ENCODE assay signal across 19 cellular contexts in the genomic region with DNA sequence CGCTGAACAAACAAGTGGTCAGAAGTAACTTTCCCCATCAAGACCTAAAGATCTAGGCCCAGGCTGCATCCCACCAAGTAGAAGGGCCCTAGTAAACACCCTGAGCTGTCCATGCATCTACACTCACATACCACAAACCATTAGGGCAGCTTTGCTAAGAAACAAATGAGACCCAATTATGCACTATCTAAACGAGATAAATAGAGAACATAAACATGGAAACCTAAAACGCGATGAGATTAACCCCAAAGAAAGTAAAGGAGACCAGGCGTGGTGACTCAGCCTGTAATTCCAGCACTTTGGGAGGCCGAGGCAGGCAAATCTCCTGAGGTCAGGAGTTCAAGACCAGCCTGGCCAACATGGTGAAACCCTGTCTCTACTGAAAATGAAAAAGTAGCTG. TPM values are rescaled to one million over a fixed set of nuclear protein-coding genes. Genes with fewer than 3 reads are reported as not detected.
DNase-seq lines count a peak whose midpoint lies in the region; ATAC-seq and TF ChIP-seq lines count a peak whose summit lies in the region.
"Had no signal": no experiment of that assay in that cellular context is flagged by ENCODE, and none has a peak within 500 bp of the region (broad histone marks: within the 10 kb centered on the region; RNA-seq: fewer than 3 reads in every experiment).

No MANE protein-coding gene starts in this region.

- in situ Hi-C loops in gastrocnemius medialis (cut with MboI; ENCODE audit: low sequenced_read_pairs in 4 of 4) = no loop called here

- H3K36me3 Mint-ChIP-seq in central memory CD8-positive, alpha-beta T cell (ENCODE audit: insufficient read depth) = peaks cover 52% of the 10 kb centered on the region
- peaks cover 58% of the 10 kb centered on the region for H3K36me3 Mint-ChIP-seq in activated CD8-positive, alpha-beta T cell treated with anti-CD3 and anti-CD28 coated beads, Interleukin-2, amount 10 ng/mL, durations not matched to agents 7 days and 5 days (ENCODE audit: low read depth)
- peaks cover 62% of the 10 kb centered on the region for H3K36me3 Mint-ChIP-seq in activated CD4-positive, alpha-beta T cell treated with anti-CD3 and anti-CD28 coated beads, Interleukin-2, amount 10 ng/mL, durations not matched to agents 7 days and 5 days (ENCODE audit: low read depth)

- H3K4me1 ChIP-seq in gastrocnemius medialis = peaks cover 61 to 77% of the 10 kb centered on the region in 2 donors
- H3K4me1 ChIP-seq: SJCRH30 had no signal

- DNase-seq in H4 (ENCODE audit: low spot score) (peak; percentile 45), NCI-H82 (lab: John Stamatoyannopoulos, UW) (peak; percentile 76), gastrocnemius medialis (no peak)
- no peak for DNase-seq in central memory CD8-positive, alpha-beta T cell (ENCODE audit: low spot score in 2 of 2)
- DNase-seq in activated CD8-positive, alpha-beta T cell treated with anti-CD3 and anti-CD28 coated beads, Interleukin-2, amount 10 ng/mL, durations not matched to agents 7 days and 5 days = no peak
- no peak for DNase-seq in activated CD4-positive, alpha-beta T cell treated with anti-CD3 and anti-CD28 coated beads, Interleukin-2, amount 10 ng/mL, durations not matched to agents 7 days and 5 days
- DNase-seq: ACHN; CD8-positive, alpha-beta T cell; DMS79 treated with DMSO at 0.1 percent for 48 hours; H9; NCI-H1436; NCI-H2081 treated with DMSO at 0.1 percent for 48 hours; NCI-H2227 treated with DMSO at 0.1 percent for 48 hours; NCI-H526; SJCRH30 had no signal

- H3K36me3 ChIP-seq in gastrocnemius medialis = peaks cover 0 to 44% of the 10 kb centered on the region in 2 donors

- peak overlapping the region; percentile 95 to 100 (median 99) for H3K27ac ChIP-seq in gastrocnemius medialis
- H3K27ac ChIP-seq: RWPE1, SJCRH30 had no signal

- H3K9me3 Mint-ChIP-seq in central memory CD8-positive, alpha-beta T cell = no peaks in the 10 kb centered on the region
- no peaks in the 10 kb centered on the region for H3K9me3 Mint-ChIP-seq in activated CD8-positive, alpha-beta T cell treated with anti-CD3 and anti-CD28 coated beads, Interleukin-2, amount 10 ng/mL, durations not matched to agents 7 days and 5 days (ENCODE audit: insufficient read depth)
- H3K9me3 Mint-ChIP-seq in activated CD4-positive, alpha-beta T cell treated with anti-CD3 and anti-CD28 coated beads, Interleukin-2, amount 10 ng/mL, durations not matched to agents 7 days and 5 days = no peaks in the 10 kb centered on the region
- H3K9me3 Mint-ChIP-seq: CD8-positive, alpha-beta T cell; H9 had no signal

- no peak for TF ChIP-seq POLR2A in gastrocnemius medialis (IDR thresholded peaks at IDR 0.05)

- no peak overlapping the region for H3K4me3 Mint-ChIP-seq in central memory CD8-positive, alpha-beta T cell
- no peak overlapping the region for H3K4me3 Mint-ChIP-seq in activated CD8-positive, alpha-beta T cell treated with anti-CD3 and anti-CD28 coated beads, Interleukin-2, amount 10 ng/mL, durations not matched to agents 7 days and 5 days
- no peak overlapping the region for H3K4me3 Mint-ChIP-seq in activated CD4-positive, alpha-beta T cell treated with anti-CD3 and anti-CD28 coated beads, Interleukin-2, amount 10 ng/mL, durations not matched to agents 7 days and 5 days
- H3K4me3 Mint-ChIP-seq: B cell; CD8-positive, alpha-beta T cell; H9 had no signal

- CTCF ChIA-PET in activated CD8-positive, alpha-beta T cell treated with anti-CD3 and anti-CD28 coated beads, Interleukin-2, amount 10 ng/mL, durations not matched to agents 7 days and 5 days (lab: Charles Lee) = interaction anchor here (1.3 to 1.8 kb wide), 4 partner anchors 12 to 330 kb away, joined by 3 to 9 read pairs (median 6); partner anchors contain the start of gene ZC3H7A
- CTCF ChIA-PET in activated CD4-positive, alpha-beta T cell treated with anti-CD3 and anti-CD28 coated beads, Interleukin-2, amount 10 ng/mL, durations not matched to agents 7 days and 5 days (lab: Charles Lee) = interaction anchor here (0.5 to 3.0 kb wide), 3 partner anchors 21 to 81 kb away, joined by 3 to 14 read pairs (median 3); partner anchors contain the start of gene ZC3H7A

- H3K4me3 ChIP-seq in gastrocnemius medialis = no peak overlapping the region
- H3K4me3 ChIP-seq: SJCRH30 had no signal

- intact Hi-C loops in gastrocnemius medialis (cut with DNase I; ENCODE audit: low total_unique reads) = loop anchor here (10.0 kb wide), 1 partner anchor 792 kb away; the partner anchor contains the start of genes CLEC16A and DEXI

- ATAC-seq in central memory CD8-positive, alpha-beta T cell (replicated peaks; ENCODE audit: extremely low read depth, poor library complexity, severe bottlenecking) = no peak
- ATAC-seq in gastrocnemius medialis (no peak), HG03565 (IDR thresholded peaks at IDR 0.05; ENCODE audit: unreplicated experiment) (no peak), GM21390 (IDR thresholded peaks at IDR 0.05; ENCODE audit: unreplicated experiment) (no peak)
- no peak for ATAC-seq in activated CD8-positive, alpha-beta T cell treated with anti-CD3 and anti-CD28 coated beads, Interleukin-2, amount 10 ng/mL, durations not matched to agents 7 days and 5 days
- ATAC-seq: CD8-positive, alpha-beta T cell had no signal

- no peaks in the 10 kb centered on the region for H3K27me3 ChIP-seq in gastrocnemius medialis
- H3K27me3 ChIP-seq: SJCRH30 had no signal

- H3K9me3 ChIP-seq in gastrocnemius medialis = no peaks in the 10 kb centered on the region
- H3K9me3 ChIP-seq: SJCRH30 had no signal

- H3K27me3 Mint-ChIP-seq in central memory CD8-positive, alpha-beta T cell = no peaks in the 10 kb centered on the region
- H3K27me3 Mint-ChIP-seq in activated CD8-positive, alpha-beta T cell treated with anti-CD3 and anti-CD28 coated beads, Interleukin-2, amount 10 ng/mL, durations not matched to agents 7 days and 5 days (ENCODE audit: low read depth) = no peaks in the 10 kb centered on the region
- H3K27me3 Mint-ChIP-seq in activated CD4-positive, alpha-beta T cell treated with anti-CD3 and anti-CD28 coated beads, Interleukin-2, amount 10 ng/mL, durations not matched to agents 7 days and 5 days = no peaks in the 10 kb centered on the region
- H3K27me3 Mint-ChIP-seq: B cell had no signal

- H3K27ac Mint-ChIP-seq in central memory CD8-positive, alpha-beta T cell (ENCODE audit: low read depth) = peak overlapping the region; percentile 69
- H3K27ac Mint-ChIP-seq in activated CD8-positive, alpha-beta T cell treated with anti-CD3 and anti-CD28 coated beads, Interleukin-2, amount 10 ng/mL, durations not matched to agents 7 days and 5 days = no peak overlapping the region
- no peak overlapping the region for H3K27ac Mint-ChIP-seq in activated CD4-positive, alpha-beta T cell treated with anti-CD3 and anti-CD28 coated beads, Interleukin-2, amount 10 ng/mL, durations not matched to agents 7 days and 5 days
- H3K27ac Mint-ChIP-seq: B cell; CD8-positive, alpha-beta T cell had no signal

- TF ChIP-seq CTCF in gastrocnemius medialis (IDR thresholded peaks at IDR 0.05 in 4 of 5, conservative IDR thresholded peaks at IDR 0.05 in 1 of 5) = no peak

- POLR2A ChIA-PET in activated CD8-positive, alpha-beta T cell treated with anti-CD3 and anti-CD28 coated beads, Interleukin-2, amount 10 ng/mL, durations not matched to agents 7 days and 5 days (lab: Charles Lee) = interaction anchor here (0.6 kb wide), 1 partner anchor 48 kb away, joined by 4 read pairs; no protein-coding TSS in a partner anchor
- POLR2A ChIA-PET in activated CD4-positive, alpha-beta T cell treated with anti-CD3 and anti-CD28 coated beads, Interleukin-2, amount 10 ng/mL, durations not matched to agents 7 days and 5 days (lab: Charles Lee) = no interaction called here

- H3K4me1 Mint-ChIP-seq in central memory CD8-positive, alpha-beta T cell = peaks cover 71% of the 10 kb centered on the region
- H3K4me1 Mint-ChIP-seq in activated CD8-positive, alpha-beta T cell treated with anti-CD3 and anti-CD28 coated beads, Interleukin-2, amount 10 ng/mL, durations not matched to agents 7 days and 5 days (ENCODE audit: low read depth) = peaks cover 46% of the 10 kb centered on the region
- H3K4me1 Mint-ChIP-seq in activated CD4-positive, alpha-beta T cell treated with anti-CD3 and anti-CD28 coated beads, Interleukin-2, amount 10 ng/mL, durations not matched to agents 7 days and 5 days = peaks cover 81% of the 10 kb centered on the region

RNA-seq across cellular contexts. Expression of gene TXNDC11, which starts 5.8 kb away (rescaled TPM):
- total RNA-seq in H4 (2014; rRNA removed; shearing (Covaris generic)) = 23.7 and 24.4 TPM in 2 replicates
- total RNA-seq in gastrocnemius medialis = 10 to 100 TPM; 35.2 to 64.5 (median 51.2) TPM
- total RNA-seq in activated CD8-positive, alpha-beta T cell treated with anti-CD3 and anti-CD28 coated beads, Interleukin-2, amount 10 ng/mL, durations not matched to agents 7 days and 5 days = 10 to 100 TPM; 30.1 to 34.4 TPM
- 10 to 100 TPM; 38.5 to 42.7 TPM for total RNA-seq in activated CD4-positive, alpha-beta T cell treated with anti-CD3 and anti-CD28 coated beads, Interleukin-2, amount 10 ng/mL, durations not matched to agents 7 days and 5 days

Comparison
In these comparisons a context has a peak if more than half of its experiments do, and no peak if none do; other contexts are left out.
1. DNase-seq: peak in H4 (single experiment) and NCI-H82 (single experiment); none in central memory CD8-positive, alpha-beta T cell (0 of 2), gastrocnemius medialis (0 of 2), activated CD8-positive, alpha-beta T cell treated with anti-CD3 and anti-CD28 coated beads, Interleukin-2, amount 10 ng/mL, durations not matched to agents 7 days and 5 days (single experiment) and activated CD4-positive, alpha-beta T cell treated with anti-CD3 and anti-CD28 coated beads, Interleukin-2, amount 10 ng/mL, durations not matched to agents 7 days and 5 days (single experiment).